Comparison of ENCODE assay signal across 27 cellular contexts in the genomic region with DNA sequence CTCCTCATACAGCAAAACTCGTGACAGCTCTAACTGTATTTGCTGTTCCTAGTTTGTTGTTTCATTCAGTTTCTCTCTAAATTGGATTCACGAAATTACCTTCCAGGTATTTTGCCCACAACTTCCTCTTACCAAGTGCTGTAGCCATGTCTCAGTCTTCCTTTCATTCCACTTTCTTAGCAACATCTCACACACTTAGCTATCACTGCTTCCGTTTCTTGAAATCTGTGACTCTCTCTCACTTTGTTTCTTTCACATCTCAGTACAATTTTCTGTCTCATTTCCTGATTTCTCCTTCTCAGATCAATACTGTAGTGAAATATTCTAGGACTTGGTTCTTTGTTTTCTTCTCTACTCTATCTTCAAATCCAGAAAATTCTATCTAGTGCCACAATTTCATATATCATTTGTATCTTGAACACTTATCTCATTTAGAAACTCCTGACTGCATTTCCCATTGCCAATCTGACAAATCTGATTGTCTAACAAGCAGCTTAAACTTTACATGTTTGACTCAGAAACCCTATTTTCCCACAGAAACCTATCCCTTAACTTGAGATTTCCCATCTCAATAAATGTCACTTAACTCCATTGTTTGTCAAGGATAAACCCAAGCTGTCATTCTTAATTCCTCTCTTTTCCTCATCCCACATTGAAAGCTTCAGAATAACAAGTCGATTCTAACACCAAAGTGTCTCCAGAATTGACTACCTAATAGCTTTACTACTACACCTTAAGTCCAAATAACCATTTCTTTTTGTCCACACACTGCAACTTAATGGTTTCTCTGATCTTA.
"Had no signal": no experiment of that assay in that cellular context is flagged by ENCODE, and none has a peak within 500 bp of the region (broad histone marks: within the 10 kb centered on the region; RNA-seq: fewer than 3 reads in every experiment).

No MANE protein-coding gene starts in this region.

- DNase-seq: colonic mucosa; effector CD8-positive, alpha-beta T cell; endodermal cell; foreskin fibroblast; gastrocnemius medialis; heart left ventricle; kidney; left lung; mesenchymal stem cell; mucosa of descending colon; naive B cell; occipital lobe; pancreas; stimulated activated CD4-positive, alpha-beta T cell treated with anti-CD3 and anti-CD28 coated beads, Interleukin-2, amount 100 ng/mL, for 24 hours; stimulated activated CD4-positive, alpha-beta T cell treated with anti-CD3 and anti-CD28 coated beads, Interleukin-4, amount 100 ng/mL, for 24 hours; stimulated activated naive CD4-positive, alpha-beta T cell treated with Interleukin-2 at 50 U/mL for 16 hours; stomach; thyroid gland had no signal

- H3K4me1 ChIP-seq: colonic mucosa, gastrocnemius medialis, heart left ventricle, left lung, pancreas, right atrium auricular region, stomach, thyroid gland had no signal

- H3K27me3 ChIP-seq: colonic mucosa, gastrocnemius medialis, heart left ventricle, hepatocyte, left lung, pancreas, right atrium auricular region, stomach, thyroid gland had no signal

- H3K4me3 ChIP-seq: colonic mucosa, gastrocnemius medialis, heart left ventricle, hepatocyte, left lung, mucosa of descending colon, pancreas, right atrium auricular region, smooth muscle cell, stomach, thyroid gland had no signal

- H3K4me2 ChIP-seq: hepatocyte, smooth muscle cell had no signal

- FAIRE-seq: kidney, pancreas, urothelium cell line had no signal

- H2AFZ ChIP-seq: hepatocyte had no signal

- ATAC-seq: esophagus mucosa; gastrocnemius medialis; heart left ventricle; left lung; mucosa of descending colon; natural killer cell treated with Interleukin-12 subunit alpha and Interleukin-12 subunit beta and Interleukin-15 and Interleukin-18, amount 100 ng/mL, for 72 hours; pancreas; sciatic nerve; stimulated activated effector memory CD8-positive, alpha-beta T cell treated with anti-CD3 and anti-CD28 coated beads, Interleukin-12 subunit alpha, Interleukin-12 subunit beta, amount 100 ng/mL, for 72 hours had no signal

- H3K79me2 ChIP-seq: hepatocyte had no signal

- H3K27ac ChIP-seq: colonic mucosa, epithelial cell of prostate, gastrocnemius medialis, heart left ventricle, hepatocyte, left lung, pancreas, right atrium auricular region, stomach, thyroid gland had no signal

- H3K9me3 ChIP-seq: colonic mucosa, gastrocnemius medialis, heart left ventricle, left lung, mucosa of descending colon, pancreas, right atrium auricular region, stomach, thyroid gland had no signal

- H3K36me3 ChIP-seq: colonic mucosa, gastrocnemius medialis, heart left ventricle, left lung, pancreas, right atrium auricular region, stomach, thyroid gland had no signal
